Comparison of ENCODE assay signal across 22 cellular contexts in the genomic region with DNA sequence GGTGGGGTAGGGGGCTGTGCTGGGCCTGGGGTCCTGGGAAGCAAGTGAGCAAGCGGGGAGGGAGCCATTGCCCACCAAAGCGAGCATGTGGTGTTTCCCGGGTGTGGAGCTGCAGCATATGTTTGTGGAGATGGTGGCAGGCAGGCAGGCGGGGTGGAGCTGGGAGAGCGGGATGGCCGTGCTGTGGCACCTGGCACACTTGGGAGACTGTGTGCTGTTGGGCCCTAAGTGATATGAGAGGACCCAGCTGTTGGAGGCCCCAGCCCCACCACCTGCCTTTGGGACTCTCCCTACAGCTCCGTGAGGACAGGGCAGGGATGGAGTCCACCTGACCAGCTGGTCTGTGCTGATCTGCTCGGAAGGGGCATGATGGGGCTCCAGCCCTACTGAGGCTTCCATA. TPM values are rescaled to one million over a fixed set of nuclear protein-coding genes. Genes with fewer than 3 reads are reported as not detected.
DNase-seq lines count a peak whose midpoint lies in the region; FAIRE-seq and TF ChIP-seq lines count a peak whose summit lies in the region.
"Had no signal": no experiment of that assay in that cellular context is flagged by ENCODE, and none has a peak within 500 bp of the region (broad histone marks: within the 10 kb centered on the region; RNA-seq: fewer than 3 reads in every experiment).

No MANE protein-coding gene starts in this region.

- H3K36me3 Mint-ChIP-seq in CD8-positive, alpha-beta memory T cell: peaks cover 0 to 10% (median 0%) of the 10 kb centered on the region in 3 donors
- peaks cover 50% of the 10 kb centered on the region for H3K36me3 Mint-ChIP-seq in Caco-2 (ENCODE audit: insufficient read depth, unreplicated experiment)
- H3K36me3 Mint-ChIP-seq in chondrocyte (ENCODE audit: low read depth): peaks cover under 1% of the 10 kb centered on the region
- peaks cover 4% of the 10 kb centered on the region for H3K36me3 Mint-ChIP-seq in neural progenitor cell

- POLR2A ChIA-PET in CD8-positive, alpha-beta memory T cell (lab: Charles Lee): no interaction called here
- POLR2A ChIA-PET in Caco-2 (lab: Charles Lee): interaction anchor here (1.1 to 2.2 kb wide), 2 partner anchors 11 to 13 kb away, joined by 3 to 9 read pairs; partner anchors contain the start of gene GLYCTK

- H3K27me3 Mint-ChIP-seq in CD8-positive, alpha-beta memory T cell: no peaks in the 10 kb centered on the region
- H3K27me3 Mint-ChIP-seq in Caco-2 (ENCODE audit: insufficient read depth, unreplicated experiment) (no peaks in the 10 kb centered on the region), chondrocyte (ENCODE audit: low read depth) (no peaks in the 10 kb centered on the region), neural progenitor cell (ENCODE audit: insufficient read depth, low read depth) (peaks cover 24% of the 10 kb centered on the region)
- H3K27me3 Mint-ChIP-seq: activated CD4-positive, alpha-beta memory T cell treated with anti-CD3 and anti-CD28 coated beads, Interleukin-2, amount 10 ng/mL, durations not matched to agents 7 days and 5 days; activated T-helper 17 cell treated with anti-CD3 and anti-CD28 coated beads, Interleukin-2, amount 50 U/mL, for 72 hours had no signal

- H3K9me3 ChIP-seq in CD8-positive, alpha-beta memory T cell (ENCODE audit: low read length): no peaks in the 10 kb centered on the region
- H3K9me3 ChIP-seq in Caco-2 (no peaks in the 10 kb centered on the region), neural progenitor cell (ENCODE audit: low read depth) (no peaks in the 10 kb centered on the region)
- H3K9me3 ChIP-seq: heart right ventricle, upper lobe of left lung had no signal

- H3K27me3 ChIP-seq in CD8-positive, alpha-beta memory T cell (ENCODE audit: insufficient read depth, low read length, poor library complexity, severe bottlenecking): no peaks in the 10 kb centered on the region
- H3K27me3 ChIP-seq in Caco-2 (replicated peaks; ENCODE audit: control insufficient read depth, insufficient read depth, low read length): no peaks in the 10 kb centered on the region
- no peaks in the 10 kb centered on the region for H3K27me3 ChIP-seq in neural progenitor cell
- H3K27me3 ChIP-seq: heart right ventricle, upper lobe of left lung had no signal

- no peaks in the 10 kb centered on the region for H3K9me3 Mint-ChIP-seq in CD8-positive, alpha-beta memory T cell
- no peaks in the 10 kb centered on the region for H3K9me3 Mint-ChIP-seq in Caco-2 (ENCODE audit: unreplicated experiment)
- no peaks in the 10 kb centered on the region for H3K9me3 Mint-ChIP-seq in chondrocyte (ENCODE audit: low read depth)
- no peaks in the 10 kb centered on the region for H3K9me3 Mint-ChIP-seq in neural progenitor cell
- H3K9me3 Mint-ChIP-seq: activated CD4-positive, alpha-beta memory T cell treated with anti-CD3 and anti-CD28 coated beads, Interleukin-2, amount 10 ng/mL, durations not matched to agents 7 days and 5 days; activated T-helper 17 cell treated with anti-CD3 and anti-CD28 coated beads, Interleukin-2, amount 50 U/mL, for 72 hours; T-helper 1 cell treated with Interleukin-12 subunit alpha and Interleukin-12 subunit beta and Interleukin-4 antibody, amounts not matched to agents 30 μg/mL and 1 μg/mL, for 36 hours had no signal

- peak overlapping the region in 1 of 8 donors; percentile 68 for H3K27ac Mint-ChIP-seq in CD8-positive, alpha-beta memory T cell
- H3K27ac Mint-ChIP-seq in Caco-2 (ENCODE audit: unreplicated experiment) (peak overlapping the region; percentile 35), chondrocyte (ENCODE audit: unreplicated experiment) (peak overlapping the region; percentile 79), neural progenitor cell (no peak overlapping the region)
- H3K27ac Mint-ChIP-seq: activated CD4-positive, alpha-beta memory T cell treated with anti-CD3 and anti-CD28 coated beads, Interleukin-2, amount 10 ng/mL, durations not matched to agents 7 days and 5 days; activated T-helper 17 cell treated with anti-CD3 and anti-CD28 coated beads, Interleukin-2, amount 50 U/mL, for 72 hours; T-helper 1 cell treated with Interleukin-12 subunit alpha and Interleukin-12 subunit beta and Interleukin-4 antibody, amounts not matched to agents 30 μg/mL and 1 μg/mL, for 36 hours had no signal

- H3K27ac ChIP-seq in CD8-positive, alpha-beta memory T cell (ENCODE audit: low read depth, low read length): peak overlapping the region; percentile 54
- no peak overlapping the region for H3K27ac ChIP-seq in neural progenitor cell
- H3K27ac ChIP-seq: C4-2B, skin epidermis, upper lobe of left lung had no signal

- no peaks in the 10 kb centered on the region for H3K79me2 ChIP-seq in neural progenitor cell (ENCODE audit: low read depth)

- H4K20me1 ChIP-seq in neural progenitor cell (ENCODE audit: low read depth): no peaks in the 10 kb centered on the region

- FAIRE-seq in GM19239 (lab: Jason Lieb, UNC): no peak
- FAIRE-seq: D721Med, TTC549 had no signal

- no peak overlapping the region for H3K4me3 ChIP-seq in CD8-positive, alpha-beta memory T cell (ENCODE audit: low read length)
- no peak overlapping the region for H3K4me3 ChIP-seq in Caco-2 (ENCODE audit: low read depth, low read length)
- H3K4me3 ChIP-seq in neural progenitor cell: no peak overlapping the region
- H3K4me3 ChIP-seq: skin epidermis, upper lobe of left lung had no signal

- CTCF ChIA-PET in CD8-positive, alpha-beta memory T cell (lab: Charles Lee): interaction anchor here (0.7 to 1.2 kb wide), 2 partner anchors 68 to 77 kb away, joined by 4 read pairs; no protein-coding TSS in a partner anchor
- CTCF ChIA-PET in Caco-2 (lab: Charles Lee): interaction anchor here (1.5 kb wide), 1 partner anchor 22 kb away, joined by 4 read pairs; the partner anchor contains the start of gene WDR82

- H3K36me3 ChIP-seq in CD8-positive, alpha-beta memory T cell (ENCODE audit: insufficient read depth, low read length): no peaks in the 10 kb centered on the region
- H3K36me3 ChIP-seq in Caco-2 (ENCODE audit: control insufficient read depth, insufficient read depth, low read length) (no peaks in the 10 kb centered on the region), neural progenitor cell (no peaks in the 10 kb centered on the region)
- H3K36me3 ChIP-seq: heart right ventricle had no signal

- no peak overlapping the region for H3K4me3 Mint-ChIP-seq in CD8-positive, alpha-beta memory T cell
- H3K4me3 Mint-ChIP-seq in Caco-2 (ENCODE audit: unreplicated experiment): no peak overlapping the region
- no peak overlapping the region for H3K4me3 Mint-ChIP-seq in chondrocyte (ENCODE audit: unreplicated experiment)
- H3K4me3 Mint-ChIP-seq in neural progenitor cell: peak overlapping the region; percentile 62
- H3K4me3 Mint-ChIP-seq: activated CD4-positive, alpha-beta memory T cell treated with anti-CD3 and anti-CD28 coated beads, Interleukin-2, amount 10 ng/mL, durations not matched to agents 7 days and 5 days; activated T-helper 17 cell treated with anti-CD3 and anti-CD28 coated beads, Interleukin-2, amount 50 U/mL, for 72 hours; T-helper 1 cell treated with Interleukin-12 subunit alpha and Interleukin-12 subunit beta and Interleukin-4 antibody, amounts not matched to agents 30 μg/mL and 1 μg/mL, for 36 hours had no signal

- H3K9ac ChIP-seq in neural progenitor cell: no peak overlapping the region

- TF ChIP-seq CTCF in Caco-2 (IDR thresholded peaks at IDR 0.05; ENCODE audit: insufficient read depth in 1 of 2, low read depth in 1 of 2, low read length in 1 of 2, severe bottlenecking in 1 of 2, unreplicated experiment in 1 of 2) (no peak), chondrocyte (IDR thresholded peaks at IDR 0.05) (no peak), neural progenitor cell (IDR thresholded peaks at IDR 0.05) (no peak)

- intact Hi-C loops in Caco-2 (cut with micrococcal nuclease; ENCODE audit: unreplicated experiment): loop anchor here (2.0 kb wide), 1 partner anchor 38 kb away; no protein-coding TSS in a partner anchor

- no peak overlapping the region for H3K4me2 ChIP-seq in neural progenitor cell

- BruUV-seq in Caco-2 (replicated peaks; lab: Mats Ljungman, UMichigan): no TSS peak

- H3K4me1 Mint-ChIP-seq in CD8-positive, alpha-beta memory T cell: peaks cover 5 to 12% (median 5%) of the 10 kb centered on the region in 3 donors
- peaks cover 35% of the 10 kb centered on the region for H3K4me1 Mint-ChIP-seq in Caco-2 (ENCODE audit: low read depth, unreplicated experiment)
- peaks cover 26% of the 10 kb centered on the region for H3K4me1 Mint-ChIP-seq in chondrocyte (ENCODE audit: low read depth)
- H3K4me1 Mint-ChIP-seq in neural progenitor cell: peaks cover 47% of the 10 kb centered on the region
- H3K4me1 Mint-ChIP-seq: activated CD4-positive, alpha-beta memory T cell treated with anti-CD3 and anti-CD28 coated beads, Interleukin-2, amount 10 ng/mL, durations not matched to agents 7 days and 5 days had no signal

- H3K4me1 ChIP-seq in CD8-positive, alpha-beta memory T cell (ENCODE audit: insufficient read depth, low read length): no peaks in the 10 kb centered on the region
- H3K4me1 ChIP-seq in Caco-2 (peaks cover 52% of the 10 kb centered on the region), neural progenitor cell (peaks cover 42% of the 10 kb centered on the region)

- DNase-seq in CD8-positive, alpha-beta memory T cell: no peak
- DNase-seq in Caco-2 (no peak), chondrocyte (ENCODE audit: low spot score) (no peak), neural progenitor cell (ENCODE audit: low spot score) (no peak), GM19239 (ENCODE audit: insufficient read length, low spot score) (no peak), NCI-H1436 treated with DMSO at 0.1 percent for 48 hours (lab: John Stamatoyannopoulos, UW) (no peak)
- DNase-seq in stimulated activated CD4-positive, alpha-beta T cell treated with anti-CD3 and anti-CD28 coated beads, Interleukin-4, amount 100 ng/mL, for 24 hours: no peak
- DNase-seq: activated CD4-positive, alpha-beta memory T cell treated with anti-CD3 and anti-CD28 coated beads, Interleukin-2, amount 10 ng/mL, durations not matched to agents 7 days and 5 days; activated CD8-positive, alpha-beta memory T cell treated with anti-CD3 and anti-CD28 coated beads, Interleukin-2, amount 50 U/mL, for 48 hours; activated naive CD4-positive, alpha-beta T cell treated with anti-CD3 and anti-CD28 coated beads, Interleukin-2, amount 50 U/mL, for 16 hours; amniotic stem cell; cortex of kidney; GOT3; heart right ventricle; Kasumi-1; upper lobe of left lung had no signal

- peaks cover 24% of the 10 kb centered on the region for H3F3A ChIP-seq in neural progenitor cell (ENCODE audit: low read depth)

- no peak overlapping the region for H2AFZ ChIP-seq in neural progenitor cell (replicated peaks)

RNA-seq across cellular contexts. Expression of gene GLYCTK, which starts 13.4 kb away (rescaled TPM):
- total RNA-seq in CD8-positive, alpha-beta memory T cell: 10 to 100 TPM; 21.2 to 21.4 TPM
- polyA plus RNA-seq in CD8-positive, alpha-beta memory T cell: 9.7 TPM
- total RNA-seq in Caco-2 (2022) (128 and 146 TPM in 2 replicates), chondrocyte (4.8 to 9.8 TPM (median 5.0 TPM) in 3 replicates), neural progenitor cell (ENCODE audit: low replicate concordance) (4.2 and 10.1 TPM in 2 replicates)

RNA-seq across cellular contexts. Expression of gene DNAH1, which starts 15.1 kb away (rescaled TPM):
- total RNA-seq in CD8-positive, alpha-beta memory T cell: 1 to 10 TPM; 7.0 TPM
- 1.0 TPM for polyA plus RNA-seq in CD8-positive, alpha-beta memory T cell
- total RNA-seq in Caco-2 (2022): 2.9 and 4.1 TPM in 2 replicates
- 5.0 to 9.4 TPM (median 5.4 TPM) in 3 replicates for total RNA-seq in chondrocyte
- 0.80 and 2.1 TPM in 2 replicates for total RNA-seq in neural progenitor cell (ENCODE audit: low replicate concordance)

RNA-seq across cellular contexts. Expression of gene WDR82, which starts 22.6 kb away (rescaled TPM):
- total RNA-seq in CD8-positive, alpha-beta memory T cell: 100 to 1,000 TPM; 133 to 140 TPM
- polyA plus RNA-seq in CD8-positive, alpha-beta memory T cell: 133 TPM
- total RNA-seq in Caco-2 (2022): 67.1 and 68.7 TPM in 2 replicates
- 73.0 to 74.9 TPM (median 74.7 TPM) in 3 replicates for total RNA-seq in chondrocyte
- 45.4 and 49.2 TPM in 2 replicates for total RNA-seq in neural progenitor cell (ENCODE audit: low replicate concordance)

RNA-seq across cellular contexts. Expression of gene PPM1M, which starts 55.5 kb away (rescaled TPM):
- 10 to 100 TPM; 56.6 to 60.8 TPM for total RNA-seq in CD8-positive, alpha-beta memory T cell
- polyA plus RNA-seq in CD8-positive, alpha-beta memory T cell: 81.8 TPM
- total RNA-seq in Caco-2 (2022) (6.7 and 8.3 TPM in 2 replicates), chondrocyte (14.5 to 20.8 TPM (median 20.1 TPM) in 3 replicates), neural progenitor cell (ENCODE audit: low replicate concordance) (1.1 and 3.1 TPM in 2 replicates)
